ENCODE assay signal across 1 cellular context in the genomic region with DNA sequence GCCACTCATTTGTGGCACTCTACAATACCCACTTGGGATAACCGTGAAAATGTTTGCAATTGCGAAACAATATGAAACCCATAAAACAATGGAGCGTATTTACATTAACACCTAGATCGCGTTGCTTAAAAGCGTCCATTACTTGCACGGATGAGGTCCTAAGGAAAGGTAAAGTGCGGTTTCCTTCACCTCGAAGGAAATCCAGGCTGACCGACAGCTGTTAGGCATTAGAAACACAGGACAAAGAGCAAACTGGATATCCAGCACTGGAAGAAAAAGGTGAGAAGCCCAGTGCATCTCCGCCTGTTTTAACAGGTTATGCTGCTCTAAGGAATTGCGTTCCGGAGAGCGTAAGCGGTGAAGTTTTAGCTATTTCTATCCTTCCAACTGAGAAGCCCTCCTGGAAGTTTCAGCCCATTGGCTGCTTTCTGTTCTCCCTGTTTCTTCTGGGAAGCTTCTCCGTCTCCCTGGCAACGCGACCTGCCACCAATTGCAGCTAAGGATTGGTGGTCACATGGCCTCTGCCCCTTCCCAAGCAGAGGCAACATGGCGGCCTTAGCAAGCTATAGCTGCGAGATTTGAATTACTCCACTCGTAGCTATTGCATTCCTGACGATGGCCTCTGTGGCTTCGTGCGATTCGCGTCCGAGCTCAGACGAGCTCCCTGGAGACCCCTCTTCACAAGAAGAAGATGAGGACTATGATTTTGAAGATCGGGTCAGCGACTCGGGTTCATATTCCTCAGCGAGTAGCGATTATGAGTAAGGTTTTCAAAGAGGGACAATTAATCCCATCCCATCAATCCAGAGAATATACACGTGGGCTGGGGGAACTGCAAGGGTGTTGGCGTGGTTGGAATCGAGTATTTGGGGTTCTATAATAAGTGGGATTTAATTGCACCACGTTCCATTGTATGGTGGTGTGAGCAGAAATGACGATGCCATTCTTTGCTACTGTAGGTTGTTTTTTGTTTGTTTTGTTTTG.
A peak's percentile ranks its signal among the peaks of the same experiment; 100 is the strongest.
TF ChIP-seq lines count a peak whose summit lies in the region.

A gene (plus strand): TSS at position 538 of the 984 bp plus-strand sequence. CDS start 78 bp downstream, at position 616.

TF ChIP-seq in HEK293, 187 proteins besides CTCF, POLR2A, EP300 and RAD21 (continued from another document):
- TF ChIP-seq, protein P1, sequence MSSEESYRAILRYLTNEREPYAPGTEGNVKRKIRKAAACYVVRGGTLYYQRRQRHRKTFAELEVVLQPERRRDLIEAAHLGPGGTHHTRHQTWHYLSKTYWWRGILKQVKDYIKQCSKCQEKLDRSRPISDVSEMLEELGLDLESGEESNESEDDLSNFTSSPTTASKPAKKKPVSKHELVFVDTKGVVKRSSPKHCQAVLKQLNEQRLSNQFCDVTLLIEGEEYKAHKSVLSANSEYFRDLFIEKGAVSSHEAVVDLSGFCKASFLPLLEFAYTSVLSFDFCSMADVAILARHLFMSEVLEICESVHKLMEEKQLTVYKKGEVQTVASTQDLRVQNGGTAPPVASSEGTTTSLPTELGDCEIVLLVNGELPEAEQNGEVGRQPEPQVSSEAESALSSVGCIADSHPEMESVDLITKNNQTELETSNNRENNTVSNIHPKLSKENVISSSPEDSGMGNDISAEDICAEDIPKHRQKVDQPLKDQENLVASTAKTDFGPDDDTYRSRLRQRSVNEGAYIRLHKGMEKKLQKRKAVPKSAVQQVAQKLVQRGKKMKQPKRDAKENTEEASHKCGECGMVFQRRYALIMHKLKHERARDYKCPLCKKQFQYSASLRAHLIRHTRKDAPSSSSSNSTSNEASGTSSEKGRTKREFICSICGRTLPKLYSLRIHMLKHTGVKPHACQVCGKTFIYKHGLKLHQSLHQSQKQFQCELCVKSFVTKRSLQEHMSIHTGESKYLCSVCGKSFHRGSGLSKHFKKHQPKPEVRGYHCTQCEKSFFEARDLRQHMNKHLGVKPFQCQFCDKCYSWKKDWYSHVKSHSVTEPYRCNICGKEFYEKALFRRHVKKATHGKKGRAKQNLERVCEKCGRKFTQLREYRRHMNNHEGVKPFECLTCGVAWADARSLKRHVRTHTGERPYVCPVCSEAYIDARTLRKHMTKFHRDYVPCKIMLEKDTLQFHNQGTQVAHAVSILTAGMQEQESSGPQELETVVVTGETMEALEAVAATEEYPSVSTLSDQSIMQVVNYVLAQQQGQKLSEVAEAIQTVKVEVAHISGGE (tag by site-specific recombination; conservative IDR thresholded peaks at IDR 0.05; ENCODE audit: low read depth), result no peak
- peak; percentile 43; the same call in 1 of the 2 replicates for TF ChIP-seq ZNF76 (tag by site-specific recombination; IDR thresholded peaks at IDR 0.05; ENCODE audit: borderline replicate concordance, low read depth)
- TF ChIP-seq ZNF394 (tag by site-specific recombination; IDR thresholded peaks at IDR 0.05; ENCODE audit: borderline replicate concordance), result peak; percentile 20; the same call in 1 of the 2 replicates
- 0 out of 2 replicates have a peak, but pooled peaks have one; percentile 19 for TF ChIP-seq ZNF660 (tag by site-specific recombination; IDR thresholded peaks at IDR 0.05)
- TF ChIP-seq ZNF423 (tag by site-specific recombination; IDR thresholded peaks at IDR 0.05), result no peak
- TF ChIP-seq ZNF335 (tag by site-specific recombination; conservative IDR thresholded peaks at IDR 0.05), result peak; percentile 61
- TF ChIP-seq ZXDB (tag by site-specific recombination; IDR thresholded peaks at IDR 0.05), result 0 out of 2 replicates have a peak, but pooled peaks have one; percentile 28
- peak; percentile 60; the same call in 1 of the 2 replicates for TF ChIP-seq ZNF600 (tag by site-specific recombination; IDR thresholded peaks at IDR 0.05)
- TF ChIP-seq TRIM28 (IDR thresholded peaks at IDR 0.05; ENCODE audit: borderline replicate concordance, low read length), result peak; percentile 52; the same call in 1 of the 2 replicates
- TF ChIP-seq ZNF214 (tag by site-specific recombination; IDR thresholded peaks at IDR 0.05; ENCODE audit: borderline replicate concordance), result no peak
- TF ChIP-seq YY1 (tag by site-specific recombination; IDR thresholded peaks at IDR 0.05), result peak; percentile 42; the same call in 1 of the 2 replicates
